Comparison of ENCODE assay signal across 8 cellular contexts in the genomic region with DNA sequence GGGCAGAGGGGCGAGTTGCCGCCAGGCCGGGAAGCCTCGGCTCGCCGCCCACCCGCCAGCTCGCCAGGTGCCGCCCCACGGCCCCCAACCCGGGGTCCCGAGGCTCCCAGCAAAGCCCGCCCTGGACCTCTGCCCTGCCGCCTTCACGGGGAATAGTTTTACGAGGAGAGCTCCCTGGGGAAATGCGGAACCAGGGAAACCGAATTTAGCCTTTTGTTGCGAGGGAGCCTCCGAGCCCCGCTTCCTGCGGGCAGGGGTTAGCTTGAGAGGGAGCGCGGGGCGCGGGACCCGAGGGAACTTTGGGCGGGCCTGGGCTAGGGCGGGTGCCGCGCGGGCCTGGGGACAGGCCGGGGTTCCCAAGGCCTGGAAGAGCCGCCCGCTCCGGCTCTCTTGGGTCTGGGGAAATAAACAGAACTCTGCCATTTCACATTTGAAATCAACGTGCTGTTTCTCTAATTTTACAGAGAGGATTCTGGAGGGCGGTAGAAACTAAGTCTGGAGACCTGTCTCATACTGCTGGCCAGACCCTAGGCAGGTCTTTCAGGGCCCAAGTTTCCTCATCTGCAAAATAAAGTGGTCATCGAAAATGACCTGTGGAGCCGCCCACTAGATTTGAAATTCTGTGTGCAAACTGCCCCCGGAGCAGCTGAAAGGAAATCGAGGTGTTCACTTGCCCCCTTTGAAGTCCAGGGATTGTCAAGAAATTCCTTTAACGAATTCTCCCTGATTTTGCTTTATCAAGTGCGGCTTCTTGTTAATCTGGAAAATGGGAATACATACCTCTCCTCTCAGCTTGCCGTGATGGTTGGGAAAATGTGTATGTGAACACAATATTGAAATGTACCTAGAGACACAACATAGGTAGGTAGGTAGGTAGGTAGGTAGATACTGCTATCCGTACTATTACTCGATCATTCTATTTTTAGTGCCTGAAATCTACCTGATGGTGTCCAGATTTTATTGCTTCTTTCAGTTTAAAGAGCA. TPM values are rescaled to one million over a fixed set of nuclear protein-coding genes. Genes with fewer than 3 reads are reported as not detected.
DNase-seq lines count a peak whose midpoint lies in the region; ATAC-seq and TF ChIP-seq lines count a peak whose summit lies in the region.

No MANE protein-coding gene starts in this region.

- ATAC-seq in activated CD4-positive, alpha-beta T cell treated with anti-CD3 and anti-CD28 coated beads for 36 hours: peak; percentile 9
- ATAC-seq in HG03103 (IDR thresholded peaks at IDR 0.05; ENCODE audit: low read depth, unreplicated experiment) (peak; percentile 2), HG02763 (IDR thresholded peaks at IDR 0.05; ENCODE audit: unreplicated experiment) (no peak)
- peak; percentile 19 to 20 for ATAC-seq in activated naive CD4-positive, alpha-beta T cell treated with anti-CD3 and anti-CD28 coated beads, Interleukin-2, amount 50 U/mL, for 72 hours

- peaks cover 16% of the 10 kb centered on the region for H3K27me3 Mint-ChIP-seq in activated CD4-positive, alpha-beta T cell treated with anti-CD3 and anti-CD28 coated beads for 36 hours

- POLR2A ChIA-PET in activated CD4-positive, alpha-beta T cell treated with anti-CD3 and anti-CD28 coated beads for 36 hours (lab: Charles Lee): interaction anchor here (0.6 kb wide), 1 partner anchor 142 kb away, joined by 5 read pairs; no protein-coding TSS in a partner anchor

- peaks cover 16% of the 10 kb centered on the region for H3K36me3 Mint-ChIP-seq in activated CD4-positive, alpha-beta T cell treated with anti-CD3 and anti-CD28 coated beads for 36 hours (ENCODE audit: low read depth)
- H3K36me3 Mint-ChIP-seq in activated naive CD4-positive, alpha-beta T cell treated with anti-CD3 and anti-CD28 coated beads, Interleukin-2, amount 50 U/mL, for 72 hours: peaks cover 30 to 39% of the 10 kb centered on the region in 2 donors

- H3K36me3 ChIP-seq in cardiac muscle cell: peaks cover 14% of the 10 kb centered on the region

- CTCF ChIA-PET in activated CD4-positive, alpha-beta T cell treated with anti-CD3 and anti-CD28 coated beads for 36 hours (lab: Charles Lee): interaction anchor here (0.9 to 7.1 kb wide), 2 partner anchors 249 to 311 kb away, joined by 3 to 223 read pairs; no protein-coding TSS in a partner anchor

- peak overlapping the region; percentile 58 for H3K4me3 ChIP-seq in cardiac muscle cell

- no peaks in the 10 kb centered on the region for H3K4me1 ChIP-seq in cardiac muscle cell (ENCODE audit: low read depth)

- H3K9me3 ChIP-seq in cardiac muscle cell (ENCODE audit: low read depth): no peaks in the 10 kb centered on the region

- TF ChIP-seq CTCF in cardiac muscle cell (IDR thresholded peaks at IDR 0.05; ENCODE audit: low read depth, low read length): no peak

- peak overlapping the region; percentile 42 for H3K27ac Mint-ChIP-seq in activated CD4-positive, alpha-beta T cell treated with anti-CD3 and anti-CD28 coated beads for 36 hours
- peak overlapping the region; percentile 77 to 88 for H3K27ac Mint-ChIP-seq in activated naive CD4-positive, alpha-beta T cell treated with anti-CD3 and anti-CD28 coated beads, Interleukin-2, amount 50 U/mL, for 72 hours

- peak overlapping the region; percentile 86 for H3K4me3 Mint-ChIP-seq in activated CD4-positive, alpha-beta T cell treated with anti-CD3 and anti-CD28 coated beads for 36 hours

- peak overlapping the region; percentile 79 for H3K27ac ChIP-seq in cardiac muscle cell

- intact Hi-C loops in activated CD4-positive, alpha-beta T cell treated with anti-CD3 and anti-CD28 coated beads for 36 hours (cut with DNase I, micrococcal nuclease): loop anchor here (5.0 kb wide), 3 partner anchors 90 to 1080 kb away; a partner anchor contains a TSS

- peaks cover 22% of the 10 kb centered on the region for H3K4me1 Mint-ChIP-seq in activated CD4-positive, alpha-beta T cell treated with anti-CD3 and anti-CD28 coated beads for 36 hours

- peak; percentile 45 for DNase-seq in activated CD4-positive, alpha-beta T cell treated with anti-CD3 and anti-CD28 coated beads for 36 hours
- DNase-seq in activated CD4-positive, alpha-beta T cell treated with anti-CD3 and anti-CD28 coated beads for 1 hour: no peak
- DNase-seq in NCI-H526 treated with DMSO at 0.1 percent for 48 hours (lab: John Stamatoyannopoulos, UW): peak; percentile 99
- DNase-seq in activated naive CD4-positive, alpha-beta T cell treated with anti-CD3 and anti-CD28 coated beads, Interleukin-2, amount 50 U/mL, for 72 hours (ENCODE audit: low spot score in 2 of 2): peak in 1 of 2 donors; percentile 25
- peak in 1 of 2 donors; percentile 73 for DNase-seq in cardiac muscle cell (ENCODE audit: low read depth in 1 of 2, low spot score in 1 of 2)
- DNase-seq in pons (ENCODE audit: low spot score): peak; percentile 57

- no peaks in the 10 kb centered on the region for H3K9me3 Mint-ChIP-seq in activated CD4-positive, alpha-beta T cell treated with anti-CD3 and anti-CD28 coated beads for 36 hours (ENCODE audit: low read depth)
- H3K9me3 Mint-ChIP-seq in activated naive CD4-positive, alpha-beta T cell treated with anti-CD3 and anti-CD28 coated beads, Interleukin-2, amount 50 U/mL, for 72 hours: no peaks in the 10 kb centered on the region

- H3K27me3 ChIP-seq in cardiac muscle cell: peaks cover 3% of the 10 kb centered on the region

RNA-seq across cellular contexts. Expression of a gene that starts 0.7 kb away (rescaled TPM):
- total RNA-seq in activated CD4-positive, alpha-beta T cell treated with anti-CD3 and anti-CD28 coated beads for 36 hours: 10 to 100 TPM; 63.5 to 87.5 TPM
- total RNA-seq in activated naive CD4-positive, alpha-beta T cell treated with anti-CD3 and anti-CD28 coated beads, Interleukin-2, amount 50 U/mL, for 72 hours: 100 to 1,000 TPM; 106 to 201 TPM
- 152 and 166 TPM in 2 replicates for total RNA-seq in cardiac muscle cell
- 132 and 170 TPM in 2 replicates for polyA plus RNA-seq in cardiac muscle cell

RNA-seq across cellular contexts. Expression of a gene that starts 8.1 kb away (rescaled TPM):
- not detected for total RNA-seq in activated CD4-positive, alpha-beta T cell treated with anti-CD3 and anti-CD28 coated beads for 36 hours
- not detected for total RNA-seq in activated naive CD4-positive, alpha-beta T cell treated with anti-CD3 and anti-CD28 coated beads, Interleukin-2, amount 50 U/mL, for 72 hours
- not detected in 2 replicates for total RNA-seq in cardiac muscle cell
- polyA plus RNA-seq in cardiac muscle cell: not detected in 2 replicates

RNA-seq across cellular contexts. Expression of a gene that starts 57.6 kb away (rescaled TPM):
- not detected for total RNA-seq in activated CD4-positive, alpha-beta T cell treated with anti-CD3 and anti-CD28 coated beads for 36 hours
- not detected for total RNA-seq in activated naive CD4-positive, alpha-beta T cell treated with anti-CD3 and anti-CD28 coated beads, Interleukin-2, amount 50 U/mL, for 72 hours
- not detected in 2 replicates for total RNA-seq in cardiac muscle cell
- polyA plus RNA-seq in cardiac muscle cell: not detected in 2 replicates
